15 cellular contexts compared by ENCODE assay signal in genomic region chr16:24747425-24747824, GRCh38. TPM values are rescaled to one million over a fixed set of nuclear protein-coding genes. Genes with fewer than 3 reads are reported as not detected.
A peak's percentile ranks its signal among the peaks of the same experiment; 100 is the strongest.
DNase-seq lines count a peak whose midpoint lies in the region; ATAC-seq and TF ChIP-seq lines count a peak whose summit lies in the region.
"Had no signal": no experiment of that assay in that cellular context is flagged by ENCODE, and none has a peak within 500 bp of the region (broad histone marks: within the 10 kb centered on the region; RNA-seq: fewer than 3 reads in every experiment).

No MANE protein-coding gene starts in this region.

- intact Hi-C loops in left ventricle myocardium inferior (cut with micrococcal nuclease) (no loop called here), Right ventricle myocardium inferior (cut with DNase I) (no loop called here)

- H4K20me1 ChIP-seq in fibroblast of lung (ENCODE audit: control insufficient read depth, extremely low read depth, insufficient read depth, low read length) = peaks cover 2% of the 10 kb centered on the region

- H2AFZ ChIP-seq in fibroblast of lung (ENCODE audit: low read length) = no peak overlapping the region

- H3K27ac ChIP-seq in left ventricle myocardium inferior (replicated peaks) (peak overlapping the region; percentile 68), fibroblast of lung (ENCODE audit: insufficient read depth, low read length) (peak overlapping the region; percentile 50), substantia nigra (ENCODE audit: low read depth, low read length, poor library complexity, severe bottlenecking) (peak overlapping the region; percentile 39)
- H3K27ac ChIP-seq: BLaER1 had no signal

- peaks cover 6% of the 10 kb centered on the region for H3K36me3 ChIP-seq in left ventricle myocardium inferior
- H3K36me3 ChIP-seq in fibroblast of lung (ENCODE audit: control insufficient read depth, insufficient read depth, low read length) = no peaks in the 10 kb centered on the region

- H3K27me3 ChIP-seq in left ventricle myocardium inferior (ENCODE audit: low read depth) (no peaks in the 10 kb centered on the region), fibroblast of lung (ENCODE audit: control insufficient read depth, insufficient read depth, low read length) (no peaks in the 10 kb centered on the region)
- H3K27me3 ChIP-seq: BLaER1, stomach had no signal

- no peak for DNase-seq in left ventricle myocardium inferior
- no peak for DNase-seq in Right ventricle myocardium inferior (ENCODE audit: missing footprints)
- DNase-seq in NCI-H510A treated with DMSO at 0.1 percent for 48 hours (lab: John Stamatoyannopoulos, UW) = peak; percentile 96
- DNase-seq in fibroblast of lung (ENCODE audit: low read depth in 2 of 2) = no peak
- no peak for DNase-seq in substantia nigra (lab: John Stamatoyannopoulos, UW)
- no peak for DNase-seq in NCI-H2196 treated with DMSO at 0.1 percent for 48 hours (lab: John Stamatoyannopoulos, UW; ENCODE audit: unreplicated experiment)
- DNase-seq in NCI-H524 treated with DMSO at 0.1 percent for 48 hours (lab: John Stamatoyannopoulos, UW) = no peak
- DNase-seq: activated CD4-positive, alpha-beta T cell treated with anti-CD3 and anti-CD28 coated beads for 1 hour; activated effector memory CD4-positive, alpha-beta T cell treated with anti-CD3 and anti-CD28 coated beads, Interleukin-2, amount 50 U/mL, for 16 hours; GDM1; NCI-H1105; right cardiac atrium; stomach had no signal

- H3K9ac ChIP-seq in fibroblast of lung (ENCODE audit: insufficient read depth, low read length) = no peak overlapping the region
- H3K9ac ChIP-seq: BLaER1 had no signal

- H3K4me3 ChIP-seq in left ventricle myocardium inferior = peak overlapping the region; percentile 15
- no peak overlapping the region for H3K4me3 ChIP-seq in fibroblast of lung (replicated peaks in 1 of 4; ENCODE audit: control extremely low read depth in 1 of 4, insufficient read depth in 1 of 4, low read depth in 3 of 4, low read length in 4 of 4)
- H3K4me3 ChIP-seq: BLaER1, stomach had no signal

- H3K4me2 ChIP-seq in fibroblast of lung (ENCODE audit: extremely low read depth, insufficient read depth, low read length) = peak overlapping the region; percentile 60
- H3K4me2 ChIP-seq: BLaER1 had no signal

- H3K4me1 ChIP-seq in left ventricle myocardium inferior (peaks cover 100% of the 10 kb centered on the region), fibroblast of lung (ENCODE audit: control insufficient read depth, extremely low read depth, insufficient read depth, low read length) (peaks cover 21% of the 10 kb centered on the region)

- H3K9me3 ChIP-seq in left ventricle myocardium inferior (replicated peaks) = no peaks in the 10 kb centered on the region
- H3K9me3 ChIP-seq in fibroblast of lung (ENCODE audit: control insufficient read depth, insufficient read depth, low read depth, low read length) = no peaks in the 10 kb centered on the region
- H3K9me3 ChIP-seq: BLaER1, stomach had no signal

- peaks cover 97% of the 10 kb centered on the region for H3K79me2 ChIP-seq in fibroblast of lung (ENCODE audit: control insufficient read depth, insufficient read depth, low read length)

- ATAC-seq in Right ventricle myocardium inferior (no peak), HG03108 (IDR thresholded peaks at IDR 0.05; ENCODE audit: unreplicated experiment) (no peak)

- TF ChIP-seq CTCF in left ventricle myocardium inferior (IDR thresholded peaks at IDR 0.05; ENCODE audit: borderline replicate concordance) (no peak), fibroblast of lung (conservative IDR thresholded peaks at IDR 0.05 in 1 of 2, IDR thresholded peaks at IDR 0.05 in 1 of 2; ENCODE audit: low read depth in 1 of 2, low read length in 2 of 2) (no peak)

RNA-seq across cellular contexts. Expression of gene TNRC6A, which starts 18.0 kb away (rescaled TPM):
- total RNA-seq in left ventricle myocardium inferior (34.3 TPM), Right ventricle myocardium inferior (34.8 TPM), fibroblast of lung (37.0 and 49.4 TPM in 2 replicates)
- polyA plus RNA-seq in fibroblast of lung = 51.5 and 52.2 TPM in 2 replicates
- 26.1 and 34.4 TPM in 2 replicates for polyA plus RNA-seq in fibroblast of lung (2012)
- 63.7 and 65.6 TPM in 2 replicates for polyA minus RNA-seq in fibroblast of lung (ENCODE audit: low replicate concordance)
